ENCODE assay signal across 1 cellular context in genomic region chr6:49939993-49940498, GRCh38.
TF ChIP-seq lines count a peak whose summit lies in the region.

No MANE protein-coding gene starts in this region.

TF ChIP-seq in K562, 482 proteins besides CTCF, POLR2A, EP300 and RAD21 (continued from another document and continues in another):
- TF ChIP-seq, protein P1, sequence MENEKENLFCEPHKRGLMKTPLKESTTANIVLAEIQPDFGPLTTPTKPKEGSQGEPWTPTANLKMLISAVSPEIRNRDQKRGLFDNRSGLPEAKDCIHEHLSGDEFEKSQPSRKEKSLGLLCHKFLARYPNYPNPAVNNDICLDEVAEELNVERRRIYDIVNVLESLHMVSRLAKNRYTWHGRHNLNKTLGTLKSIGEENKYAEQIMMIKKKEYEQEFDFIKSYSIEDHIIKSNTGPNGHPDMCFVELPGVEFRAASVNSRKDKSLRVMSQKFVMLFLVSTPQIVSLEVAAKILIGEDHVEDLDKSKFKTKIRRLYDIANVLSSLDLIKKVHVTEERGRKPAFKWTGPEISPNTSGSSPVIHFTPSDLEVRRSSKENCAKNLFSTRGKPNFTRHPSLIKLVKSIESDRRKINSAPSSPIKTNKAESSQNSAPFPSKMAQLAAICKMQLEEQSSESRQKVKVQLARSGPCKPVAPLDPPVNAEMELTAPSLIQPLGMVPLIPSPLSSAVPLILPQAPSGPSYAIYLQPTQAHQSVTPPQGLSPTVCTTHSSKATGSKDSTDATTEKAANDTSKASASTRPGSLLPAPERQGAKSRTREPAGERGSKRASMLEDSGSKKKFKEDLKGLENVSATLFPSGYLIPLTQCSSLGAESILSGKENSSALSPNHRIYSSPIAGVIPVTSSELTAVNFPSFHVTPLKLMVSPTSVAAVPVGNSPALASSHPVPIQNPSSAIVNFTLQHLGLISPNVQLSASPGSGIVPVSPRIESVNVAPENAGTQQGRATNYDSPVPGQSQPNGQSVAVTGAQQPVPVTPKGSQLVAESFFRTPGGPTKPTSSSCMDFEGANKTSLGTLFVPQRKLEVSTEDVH (IDR thresholded peaks at IDR 0.05; ENCODE audit: low read depth, partially characterized antibody) = peak; percentile 42
- no peak for TF ChIP-seq U2AF2 (optimal IDR thresholded peaks at IDR 0.05; ENCODE audit: low read depth, low read length)
- TF ChIP-seq FOXJ2 (tag; IDR thresholded peaks at IDR 0.05) = peak; percentile 100
- peak in 1 of 2 experiments; percentile 92; a peak in 2 of 4 replicates for TF ChIP-seq HDAC1 (IDR thresholded peaks at IDR 0.05)
- peak; percentile 62 to 69; a peak in 3 of 4 replicates for TF ChIP-seq FOXA3 (CRISPR knock-in tag; conservative IDR thresholded peaks at IDR 0.05 in 1 of 2, IDR thresholded peaks at IDR 0.05 in 1 of 2)
- TF ChIP-seq KAT8 (IDR thresholded peaks at IDR 0.05; ENCODE audit: low read depth) = no peak
- TF ChIP-seq MXI1 (IDR thresholded peaks at IDR 0.05; ENCODE audit: low read depth, low read length) = peak; percentile 98
- TF ChIP-seq KLF16 (IDR thresholded peaks at IDR 0.05) = peak; percentile 60; the same call in 1 of the 2 replicates
- TF ChIP-seq, protein P2, sequence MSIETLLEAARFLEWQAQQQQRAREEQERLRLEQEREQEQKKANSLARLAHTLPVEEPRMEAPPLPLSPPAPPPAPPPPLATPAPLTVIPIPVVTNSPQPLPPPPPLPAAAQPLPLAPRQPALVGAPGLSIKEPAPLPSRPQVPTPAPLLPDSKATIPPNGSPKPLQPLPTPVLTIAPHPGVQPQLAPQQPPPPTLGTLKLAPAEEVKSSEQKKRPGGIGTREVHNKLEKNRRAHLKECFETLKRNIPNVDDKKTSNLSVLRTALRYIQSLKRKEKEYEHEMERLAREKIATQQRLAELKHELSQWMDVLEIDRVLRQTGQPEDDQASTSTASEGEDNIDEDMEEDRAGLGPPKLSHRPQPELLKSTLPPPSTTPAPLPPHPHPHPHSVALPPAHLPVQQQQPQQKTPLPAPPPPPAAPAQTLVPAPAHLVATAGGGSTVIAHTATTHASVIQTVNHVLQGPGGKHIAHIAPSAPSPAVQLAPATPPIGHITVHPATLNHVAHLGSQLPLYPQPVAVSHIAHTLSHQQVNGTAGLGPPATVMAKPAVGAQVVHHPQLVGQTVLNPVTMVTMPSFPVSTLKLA (conservative IDR thresholded peaks at IDR 0.05) = peak; percentile 91 to 95
- no peak for TF ChIP-seq LARP7 (IDR thresholded peaks at IDR 0.05)
- TF ChIP-seq ARID4B (CRISPR knock-in tag; IDR thresholded peaks at IDR 0.05) = peak; percentile 72; the same call in 1 of the 2 replicates
- TF ChIP-seq ZNF696 (CRISPR knock-in tag; conservative IDR thresholded peaks at IDR 0.05) = no peak
- no peak for TF ChIP-seq NRF1 (conservative IDR thresholded peaks at IDR 0.05 in 1 of 2, IDR thresholded peaks at IDR 0.05 in 1 of 2)
- TF ChIP-seq FOXM1 (IDR thresholded peaks at IDR 0.05; ENCODE audit: low read depth) = peak; percentile 38; the same call in 1 of the 2 replicates
- no peak for TF ChIP-seq FOXM1 (CRISPR knock-in tag; IDR thresholded peaks at IDR 0.05; ENCODE audit: low read depth)
- TF ChIP-seq, protein P3, sequence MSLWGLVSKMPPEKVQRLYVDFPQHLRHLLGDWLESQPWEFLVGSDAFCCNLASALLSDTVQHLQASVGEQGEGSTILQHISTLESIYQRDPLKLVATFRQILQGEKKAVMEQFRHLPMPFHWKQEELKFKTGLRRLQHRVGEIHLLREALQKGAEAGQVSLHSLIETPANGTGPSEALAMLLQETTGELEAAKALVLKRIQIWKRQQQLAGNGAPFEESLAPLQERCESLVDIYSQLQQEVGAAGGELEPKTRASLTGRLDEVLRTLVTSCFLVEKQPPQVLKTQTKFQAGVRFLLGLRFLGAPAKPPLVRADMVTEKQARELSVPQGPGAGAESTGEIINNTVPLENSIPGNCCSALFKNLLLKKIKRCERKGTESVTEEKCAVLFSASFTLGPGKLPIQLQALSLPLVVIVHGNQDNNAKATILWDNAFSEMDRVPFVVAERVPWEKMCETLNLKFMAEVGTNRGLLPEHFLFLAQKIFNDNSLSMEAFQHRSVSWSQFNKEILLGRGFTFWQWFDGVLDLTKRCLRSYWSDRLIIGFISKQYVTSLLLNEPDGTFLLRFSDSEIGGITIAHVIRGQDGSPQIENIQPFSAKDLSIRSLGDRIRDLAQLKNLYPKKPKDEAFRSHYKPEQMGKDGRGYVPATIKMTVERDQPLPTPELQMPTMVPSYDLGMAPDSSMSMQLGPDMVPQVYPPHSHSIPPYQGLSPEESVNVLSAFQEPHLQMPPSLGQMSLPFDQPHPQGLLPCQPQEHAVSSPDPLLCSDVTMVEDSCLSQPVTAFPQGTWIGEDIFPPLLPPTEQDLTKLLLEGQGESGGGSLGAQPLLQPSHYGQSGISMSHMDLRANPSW (CRISPR knock-in tag; IDR thresholded peaks at IDR 0.05) = 0 out of 2 replicates have a peak, but pooled peaks have one; percentile 38
- TF ChIP-seq FUS (optimal IDR thresholded peaks at IDR 0.05; ENCODE audit: low read depth, low read length) = no peak
- 0 out of 2 replicates have a peak, but pooled peaks have one; percentile 36 for TF ChIP-seq NCOA1 (IDR thresholded peaks at IDR 0.05; ENCODE audit: low read depth)
- no peak; the same call in 1 of the 2 replicates for TF ChIP-seq ATF4 (CRISPR knock-in tag; IDR thresholded peaks at IDR 0.05)
- TF ChIP-seq RNF2 (IDR thresholded peaks at IDR 0.05) = 0 out of 2 replicates have a peak, but pooled peaks have one; percentile 68
- TF ChIP-seq TRIM24 (IDR thresholded peaks at IDR 0.05) = peak in 1 of 2 experiments; percentile 71; a peak in 2 of 4 replicates
- TF ChIP-seq MEF2D (tag; conservative IDR thresholded peaks at IDR 0.05; ENCODE audit: low read depth) = peak; percentile 87
- no peak for TF ChIP-seq THRAP3 (IDR thresholded peaks at IDR 0.05; ENCODE audit: borderline replicate concordance)
- no peak for TF ChIP-seq ZBTB7A (IDR thresholded peaks at IDR 0.05; ENCODE audit: borderline replicate concordance, control insufficient read depth, low read depth, low read length)
- no peak for TF ChIP-seq ZNF76 (CRISPR knock-in tag; IDR thresholded peaks at IDR 0.05; ENCODE audit: borderline replicate concordance)
- peak; percentile 85 for TF ChIP-seq ARID1B (IDR thresholded peaks at IDR 0.05)
- TF ChIP-seq TEAD4 (IDR thresholded peaks at IDR 0.05; ENCODE audit: low read length) = peak; percentile 77
- no peak for TF ChIP-seq TEAD4 (CRISPR knock-in tag; IDR thresholded peaks at IDR 0.05; ENCODE audit: borderline replicate concordance)
- TF ChIP-seq NR4A1 (CRISPR knock-in tag; IDR thresholded peaks at IDR 0.05) = no peak
- peak; percentile 83; the same call in 1 of the 2 replicates for TF ChIP-seq NR4A1 (tag; IDR thresholded peaks at IDR 0.05)
- TF ChIP-seq NONO (IDR thresholded peaks at IDR 0.05; ENCODE audit: low read depth in 2 of 2, low read length in 1 of 2) = no peak
- peak; percentile 53; the same call in 1 of the 2 replicates for TF ChIP-seq ZNF75A (CRISPR knock-in tag; IDR thresholded peaks at IDR 0.05)
- no peak for TF ChIP-seq ZNF354B (CRISPR knock-in tag; IDR thresholded peaks at IDR 0.05)
- TF ChIP-seq, protein P4, sequence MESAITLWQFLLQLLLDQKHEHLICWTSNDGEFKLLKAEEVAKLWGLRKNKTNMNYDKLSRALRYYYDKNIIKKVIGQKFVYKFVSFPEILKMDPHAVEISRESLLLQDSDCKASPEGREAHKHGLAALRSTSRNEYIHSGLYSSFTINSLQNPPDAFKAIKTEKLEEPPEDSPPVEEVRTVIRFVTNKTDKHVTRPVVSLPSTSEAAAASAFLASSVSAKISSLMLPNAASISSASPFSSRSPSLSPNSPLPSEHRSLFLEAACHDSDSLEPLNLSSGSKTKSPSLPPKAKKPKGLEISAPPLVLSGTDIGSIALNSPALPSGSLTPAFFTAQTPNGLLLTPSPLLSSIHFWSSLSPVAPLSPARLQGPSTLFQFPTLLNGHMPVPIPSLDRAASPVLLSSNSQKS (CRISPR knock-in tag; IDR thresholded peaks at IDR 0.05) = no peak
- TF ChIP-seq CCNT2 (IDR thresholded peaks at IDR 0.05; ENCODE audit: borderline replicate concordance, extremely low read depth, insufficient read length, low read depth, low read length) = peak; percentile 38
- TF ChIP-seq LCOR (CRISPR knock-in tag; IDR thresholded peaks at IDR 0.05) = peak; percentile 81
- TF ChIP-seq NFATC3 (IDR thresholded peaks at IDR 0.05) = peak; percentile 22; the same call in 1 of the 2 replicates
- TF ChIP-seq HNRNPL (IDR thresholded peaks at IDR 0.05; ENCODE audit: low read depth, low read length) = no peak
- no peak for TF ChIP-seq ELF2 (CRISPR knock-in tag; IDR thresholded peaks at IDR 0.05)
- TF ChIP-seq AFF4 (CRISPR knock-in tag; IDR thresholded peaks at IDR 0.05) = 0 out of 2 replicates have a peak, but pooled peaks have one; percentile 52
- TF ChIP-seq TFAM (CRISPR knock-in tag; conservative IDR thresholded peaks at IDR 0.05) = no peak
- 0 out of 2 replicates have a peak, but pooled peaks have one; percentile 41 for TF ChIP-seq ZNF175 (CRISPR knock-in tag; IDR thresholded peaks at IDR 0.05; ENCODE audit: low read depth)
